35 cellular contexts compared by ENCODE assay signal in the genomic region with DNA sequence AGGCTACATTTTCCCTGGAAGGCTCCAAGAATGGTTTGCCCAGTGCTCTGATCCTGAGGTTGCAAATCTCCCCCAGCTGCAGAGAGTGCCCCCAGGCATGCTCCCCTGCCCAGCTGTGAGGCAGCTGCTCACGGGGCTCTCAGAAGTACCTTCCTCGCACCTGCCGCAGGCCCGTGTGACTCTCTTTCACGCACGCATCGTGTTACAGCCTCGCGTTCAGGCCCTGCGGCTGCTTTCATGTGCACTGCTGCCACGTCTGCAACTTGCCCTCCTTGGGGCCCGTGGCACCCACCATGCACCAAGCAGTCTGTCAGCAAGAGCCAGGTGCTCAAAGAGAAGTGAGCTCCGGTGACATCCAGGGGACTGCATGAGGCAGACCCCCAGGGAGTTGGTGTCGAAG. TPM values are rescaled to one million over a fixed set of nuclear protein-coding genes. Genes with fewer than 3 reads are reported as not detected.
"Had no signal": no experiment of that assay in that cellular context is flagged by ENCODE, and none has a peak within 500 bp of the region (broad histone marks: within the 10 kb centered on the region; RNA-seq: fewer than 3 reads in every experiment).

No MANE protein-coding gene starts in this region.

- ATAC-seq: gastrocnemius medialis; left lung; lower lobe of right lung; naive thymus-derived CD8-positive, alpha-beta T cell; psoas muscle; stimulated activated effector memory CD8-positive, alpha-beta T cell treated with anti-CD3 and anti-CD28 coated beads, Interleukin-12 subunit alpha, Interleukin-12 subunit beta, amount 100 ng/mL, for 72 hours had no signal

- H2AFZ ChIP-seq: parathyroid adenoma had no signal

- H3K9me3 ChIP-seq: ascending aorta, colonic mucosa, gastrocnemius medialis, left lung, lower lobe of right lung, psoas muscle, sigmoid colon, thoracic aorta, upper lobe of left lung had no signal

- H3K27me3 ChIP-seq: ascending aorta, colonic mucosa, sigmoid colon, upper lobe of left lung had no signal

- H3K4me1 ChIP-seq: ascending aorta, colonic mucosa, gastrocnemius medialis, left lung, lower lobe of right lung, parathyroid adenoma, psoas muscle, sigmoid colon, upper lobe of left lung had no signal

- H3K9ac ChIP-seq: parathyroid adenoma had no signal

- DNase-seq: activated CD4-positive, alpha-beta T cell treated with anti-CD3 and anti-CD28 coated beads for 4 hours; activated CD4-positive, alpha-beta T cell treated with anti-CD3 and anti-CD28 coated beads, Interleukin-2, amount 50 U/mL, for 4 hours; activated CD8-positive, alpha-beta memory T cell treated with anti-CD3 and anti-CD28 coated beads for 24 hours; activated gamma-delta T cell; activated naive CD4-positive, alpha-beta T cell treated with anti-CD3 and anti-CD28 coated beads, Interleukin-2, amount 10 ng/mL, durations not matched to agents 7 days and 5 days; activated naive CD8-positive, alpha-beta T cell treated with anti-CD3 and anti-CD28 coated beads, Interleukin-2, amount 10 ng/mL, durations not matched to agents 7 days and 5 days; cerebellar nuclear complex; colonic mucosa; effector CD8-positive, alpha-beta T cell; erythroblast; gastrocnemius medialis; glutamatergic neuron; hypothalamus; immature natural killer cell; left lung; lower lobe of right lung; mesenchymal stem cell; naive thymus-derived CD8-positive, alpha-beta T cell; occipital lobe; psoas muscle; sigmoid colon; small intestine; stimulated activated CD4-positive, alpha-beta T cell treated with anti-CD3 and anti-CD28 coated beads, Interleukin-4, amount 100 ng/mL, for 24 hours; T-helper 9 cell had no signal

- H3K27ac ChIP-seq: ascending aorta, cardiac muscle cell, colonic mucosa, gastrocnemius medialis, left lung, lower lobe of right lung, parathyroid adenoma, psoas muscle, sigmoid colon, thoracic aorta, upper lobe of left lung, VCaP had no signal

- H3K79me2 ChIP-seq: parathyroid adenoma had no signal

- H3K4me3 ChIP-seq: ascending aorta, cardiac muscle cell, colonic mucosa, gastrocnemius medialis, left lung, lower lobe of right lung, psoas muscle, sigmoid colon, thoracic aorta, upper lobe of left lung had no signal

- H3K36me3 ChIP-seq: ascending aorta, cardiac muscle cell, colonic mucosa, gastrocnemius medialis, left lung, lower lobe of right lung, sigmoid colon, thoracic aorta, upper lobe of left lung had no signal

RNA-seq across cellular contexts. Expression of gene SPO11, which starts 28.6 kb away (rescaled TPM):
- total RNA-seq: activated naive CD8-positive, alpha-beta T cell treated with anti-CD3 and anti-CD28 coated beads, Interleukin-2, amount 10 ng/mL, durations not matched to agents 7 days and 5 days; ascending aorta; cardiac muscle cell; colonic mucosa; dermis microvascular lymphatic vessel endothelial cell; gastrocnemius medialis; kidney epithelial cell; left lung; lower lobe of right lung; naive thymus-derived CD8-positive, alpha-beta T cell; neural crest cell; occipital lobe; psoas muscle; sigmoid colon; subcutaneous adipose tissue; thoracic aorta; upper lobe of left lung had no signal
- polyA plus RNA-seq: cardiac muscle cell; immature natural killer cell; naive thymus-derived CD8-positive, alpha-beta T cell; psoas muscle; sigmoid colon; small intestine had no signal

RNA-seq across cellular contexts. Expression of gene BMP7, which starts 34.6 kb away (rescaled TPM):
- total RNA-seq: activated naive CD8-positive, alpha-beta T cell treated with anti-CD3 and anti-CD28 coated beads, Interleukin-2, amount 10 ng/mL, durations not matched to agents 7 days and 5 days; ascending aorta; dermis microvascular lymphatic vessel endothelial cell; naive thymus-derived CD8-positive, alpha-beta T cell; psoas muscle had no signal
- polyA plus RNA-seq: immature natural killer cell; naive thymus-derived CD8-positive, alpha-beta T cell had no signal
